8 cellular contexts compared by ENCODE assay signal in the genomic region with DNA sequence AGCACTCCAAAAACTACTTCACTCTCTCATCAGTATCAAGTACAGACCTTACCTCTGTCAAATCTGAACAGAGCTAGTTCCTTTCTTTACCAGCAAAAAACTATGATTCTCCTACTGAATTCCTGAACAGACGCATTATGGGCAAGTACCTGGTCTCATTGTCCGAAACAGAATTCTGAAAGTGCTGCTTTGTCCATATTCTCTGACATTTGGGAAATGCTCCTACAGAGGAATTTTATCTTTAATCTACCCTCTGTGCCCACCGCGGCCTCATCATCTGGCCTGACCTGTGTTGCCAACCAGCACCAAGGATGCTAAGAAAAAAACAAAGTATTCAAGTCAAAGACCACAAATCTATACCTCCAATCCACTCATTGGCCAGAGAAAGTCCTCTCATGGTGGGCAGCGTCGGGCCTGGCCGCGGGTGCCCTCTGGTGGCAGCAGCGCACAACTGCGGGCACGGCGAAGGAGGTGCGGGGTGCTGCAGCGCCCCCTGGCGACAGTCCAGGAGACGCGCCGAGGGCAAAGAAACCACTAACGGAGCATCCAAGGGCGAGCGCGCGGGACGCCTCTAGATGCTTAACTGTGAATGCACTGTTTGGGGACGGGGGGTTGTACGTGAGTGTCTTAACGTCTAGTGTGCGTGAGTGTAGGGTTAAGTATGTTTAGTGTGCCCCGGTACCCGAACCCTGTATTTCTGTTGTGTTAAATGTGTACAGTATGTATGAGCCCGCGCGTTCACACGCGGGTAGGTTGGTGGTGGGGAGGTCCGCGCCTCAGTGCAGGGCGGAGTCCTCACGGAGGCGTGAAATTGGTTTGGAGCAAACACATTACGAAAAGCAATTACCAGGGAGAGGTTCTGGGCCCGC. TPM values are rescaled to one million over a fixed set of nuclear protein-coding genes. Genes with fewer than 3 reads are reported as not detected.
DNase-seq lines count a peak whose midpoint lies in the region; ATAC-seq and TF ChIP-seq lines count a peak whose summit lies in the region.

No MANE protein-coding gene starts in this region.

- peak; percentile 71 for ATAC-seq in GM18498 (IDR thresholded peaks at IDR 0.05; ENCODE audit: unreplicated experiment)
- peak; percentile 69 for ATAC-seq in HG03097 (IDR thresholded peaks at IDR 0.05; ENCODE audit: low FRiP score, unreplicated experiment)

- H3K9me3 Mint-ChIP-seq in activated CD4-positive, alpha-beta memory T cell treated with anti-CD3 and anti-CD28 coated beads, Interleukin-2, amount 10 ng/mL, durations not matched to agents 7 days and 5 days, result no peaks in the 10 kb centered on the region

- H3K4me3 Mint-ChIP-seq in activated CD4-positive, alpha-beta memory T cell treated with anti-CD3 and anti-CD28 coated beads, Interleukin-2, amount 10 ng/mL, durations not matched to agents 7 days and 5 days, result no peak overlapping the region

- H3K4me1 Mint-ChIP-seq in activated CD4-positive, alpha-beta memory T cell treated with anti-CD3 and anti-CD28 coated beads, Interleukin-2, amount 10 ng/mL, durations not matched to agents 7 days and 5 days, result peaks cover 7% of the 10 kb centered on the region

- H3K4me3 ChIP-seq in A673 (ENCODE audit: low read depth, low read length, poor library complexity, severe bottlenecking), result no peak overlapping the region

- POLR2A ChIA-PET in A673 (lab: Charles Lee; ENCODE audit: low non-redundant PET), result no interaction called here
- POLR2A ChIA-PET in activated CD4-positive, alpha-beta memory T cell treated with anti-CD3 and anti-CD28 coated beads, Interleukin-2, amount 10 ng/mL, durations not matched to agents 7 days and 5 days (lab: Charles Lee), result no interaction called here

- H3K9me3 ChIP-seq in A673 (ENCODE audit: low read depth, low read length, poor library complexity, severe bottlenecking), result no peaks in the 10 kb centered on the region

- H3K27ac ChIP-seq in A673 (ENCODE audit: low read depth, low read length, poor library complexity, severe bottlenecking), result no peak overlapping the region

- CTCF ChIA-PET in A673 (lab: Charles Lee), result interaction anchor here (0.9 kb wide), 1 partner anchor 11 kb away, joined by 3 read pairs; no protein-coding TSS in a partner anchor
- CTCF ChIA-PET in activated CD4-positive, alpha-beta memory T cell treated with anti-CD3 and anti-CD28 coated beads, Interleukin-2, amount 10 ng/mL, durations not matched to agents 7 days and 5 days (lab: Charles Lee), result interaction anchor here (0.7 to 1.1 kb wide), 5 partner anchors 41 to 154 kb away, joined by 3 to 10 read pairs (median 3); no protein-coding TSS in a partner anchor

- H3K36me3 ChIP-seq in A673 (ENCODE audit: insufficient read depth, low read length, poor library complexity, severe bottlenecking), result no peaks in the 10 kb centered on the region

- TF ChIP-seq CTCF in A673 (conservative IDR thresholded peaks at IDR 0.05; ENCODE audit: low read depth, low read length), result peak; percentile 100

- BruUV-seq in A673 (replicated peaks; lab: Mats Ljungman, UMichigan), result no TSS peak

- intact Hi-C loops in A673 (cut with micrococcal nuclease; ENCODE audit: unreplicated experiment), result loop anchor here (1.0 kb wide), 2 partner anchors 48 to 131 kb away; no protein-coding TSS in a partner anchor

- H3K36me3 Mint-ChIP-seq in activated CD4-positive, alpha-beta memory T cell treated with anti-CD3 and anti-CD28 coated beads, Interleukin-2, amount 10 ng/mL, durations not matched to agents 7 days and 5 days (ENCODE audit: low read depth), result no peaks in the 10 kb centered on the region

- H3K27ac Mint-ChIP-seq in activated CD4-positive, alpha-beta memory T cell treated with anti-CD3 and anti-CD28 coated beads, Interleukin-2, amount 10 ng/mL, durations not matched to agents 7 days and 5 days, result no peak overlapping the region

- DNase-seq in A673 (ENCODE audit: low spot score), result peak; percentile 79
- peak; percentile 82 for DNase-seq in NCI-H82 (lab: John Stamatoyannopoulos, UW)
- DNase-seq in activated CD4-positive, alpha-beta memory T cell treated with anti-CD3 and anti-CD28 coated beads, Interleukin-2, amount 10 ng/mL, durations not matched to agents 7 days and 5 days, result peak; percentile 83
- DNase-seq in effector CD8-positive, alpha-beta T cell (lab: John Stamatoyannopoulos, UW), result peak; percentile 73
- peak; percentile 84 for DNase-seq in midbrain (lab: John Stamatoyannopoulos, UW)
- peak; percentile 56 to 66 for DNase-seq in stimulated activated CD8-positive, alpha-beta memory T cell treated with anti-CD3 and anti-CD28 coated beads, Interleukin-4, amount 100 ng/mL, for 1 hour (ENCODE audit: low read depth in 2 of 2, low spot score in 1 of 2)

- H3K4me1 ChIP-seq in A673 (ENCODE audit: insufficient read depth, low read length, poor library complexity, severe bottlenecking), result peaks cover 4% of the 10 kb centered on the region

- peaks cover 52% of the 10 kb centered on the region for H3K27me3 Mint-ChIP-seq in activated CD4-positive, alpha-beta memory T cell treated with anti-CD3 and anti-CD28 coated beads, Interleukin-2, amount 10 ng/mL, durations not matched to agents 7 days and 5 days

- H3K27me3 ChIP-seq in A673 (replicated peaks; ENCODE audit: insufficient read depth, low read depth, low read length, poor library complexity), result peaks cover 27% of the 10 kb centered on the region

RNA-seq across cellular contexts. Expression of gene GBX1, which starts 5.0 kb away (rescaled TPM):
- total RNA-seq in A673 (2021), result not detected in 2 replicates
- not detected for total RNA-seq in activated CD4-positive, alpha-beta memory T cell treated with anti-CD3 and anti-CD28 coated beads, Interleukin-2, amount 10 ng/mL, durations not matched to agents 7 days and 5 days

RNA-seq across cellular contexts. Expression of gene ASB10, which starts 14.5 kb away (rescaled TPM):
- not detected in 2 replicates for total RNA-seq in A673 (2021)
- not detected for total RNA-seq in activated CD4-positive, alpha-beta memory T cell treated with anti-CD3 and anti-CD28 coated beads, Interleukin-2, amount 10 ng/mL, durations not matched to agents 7 days and 5 days

RNA-seq across cellular contexts. Expression of gene H2BK1, which starts 37.8 kb away (rescaled TPM):
- total RNA-seq in A673 (2021), result not detected in 2 replicates
- not detected for total RNA-seq in activated CD4-positive, alpha-beta memory T cell treated with anti-CD3 and anti-CD28 coated beads, Interleukin-2, amount 10 ng/mL, durations not matched to agents 7 days and 5 days

RNA-seq across cellular contexts. Expression of gene ABCF2, which starts 54.5 kb away (rescaled TPM):
- 65.5 and 69.0 TPM in 2 replicates for total RNA-seq in A673 (2021)
- 10 to 100 TPM; 23.1 to 27.6 TPM for total RNA-seq in activated CD4-positive, alpha-beta memory T cell treated with anti-CD3 and anti-CD28 coated beads, Interleukin-2, amount 10 ng/mL, durations not matched to agents 7 days and 5 days

RNA-seq across cellular contexts. Expression of gene CHPF2, which starts 59.8 kb away (rescaled TPM):
- total RNA-seq in A673 (2021), result 22.5 and 27.1 TPM in 2 replicates
- 10 to 100 TPM; 56.0 to 56.4 TPM for total RNA-seq in activated CD4-positive, alpha-beta memory T cell treated with anti-CD3 and anti-CD28 coated beads, Interleukin-2, amount 10 ng/mL, durations not matched to agents 7 days and 5 days
